8 cellular contexts compared by ENCODE assay signal in the genomic region with DNA sequence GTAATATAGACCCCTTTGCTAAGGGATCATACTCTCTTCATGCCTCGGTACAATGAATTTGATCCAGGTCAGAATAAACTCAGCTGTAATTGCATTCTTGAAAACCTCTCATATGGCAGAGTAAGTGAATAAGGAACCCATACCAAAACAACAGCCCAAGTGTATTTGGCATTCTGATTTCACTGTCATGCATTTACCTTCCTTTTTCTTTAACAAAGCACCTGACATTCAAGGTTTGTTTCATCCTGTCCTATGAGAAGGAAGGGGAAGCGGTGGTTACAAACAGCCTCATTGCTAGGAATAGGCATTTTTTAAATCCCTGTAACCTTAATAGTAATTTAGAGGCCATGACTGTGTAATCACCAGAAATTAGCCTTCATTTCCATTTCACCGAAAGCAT.
"Had no signal": no experiment of that assay in that cellular context is flagged by ENCODE, and none has a peak within 500 bp of the region (broad histone marks: within the 10 kb centered on the region; RNA-seq: fewer than 3 reads in every experiment).

No MANE protein-coding gene starts in this region.

- H3K9me3 Mint-ChIP-seq: H9 had no signal

- FAIRE-seq: H54, HepG2, HTR-8/SVneo had no signal

- H3K4me1 Mint-ChIP-seq: IgD-negative memory B cell had no signal

- H3K27me3 Mint-ChIP-seq: IgD-negative memory B cell had no signal

- DNase-seq: GOT3, H9, HCEC 1CT, KG1 had no signal

- H3K36me3 Mint-ChIP-seq: IgD-negative memory B cell had no signal

- H3K4me3 Mint-ChIP-seq: H9, IgD-negative memory B cell had no signal

- ATAC-seq: HepG2 had no signal

- H3K27ac Mint-ChIP-seq: H9, IgD-negative memory B cell had no signal
